20 cellular contexts compared by ENCODE assay signal in genomic region chr3:86949850-86950249, GRCh38. TPM values are rescaled to one million over a fixed set of nuclear protein-coding genes. Genes with fewer than 3 reads are reported as not detected.
DNase-seq lines count a peak whose midpoint lies in the region; ATAC-seq and TF ChIP-seq lines count a peak whose summit lies in the region.
"Had no signal": no experiment of that assay in that cellular context is flagged by ENCODE, and none has a peak within 500 bp of the region (broad histone marks: within the 10 kb centered on the region; RNA-seq: fewer than 3 reads in every experiment).

No MANE protein-coding gene starts in this region.

- peaks cover 3% of the 10 kb centered on the region for H3K36me3 ChIP-seq in IMR-90 (ENCODE audit: control insufficient read depth, insufficient read depth, low read length)
- no peaks in the 10 kb centered on the region for H3K36me3 ChIP-seq in right lobe of liver
- H3K36me3 ChIP-seq: BLaER1 treated with 17β-estradiol and CSF1 and Interleukin-3, amounts not matched to agents 10 nM and 100 nM had no signal

- H3K9ac ChIP-seq in IMR-90 (ENCODE audit: low read depth, low read length), result no peak overlapping the region
- H3K9ac ChIP-seq: BLaER1 treated with 17β-estradiol and CSF1 and Interleukin-3, amounts not matched to agents 10 nM and 100 nM had no signal

- DNase-seq in AG10803 (ENCODE audit: low read depth) (peak; percentile 79), IMR-90 (peak; percentile 80), astrocyte of the hippocampus (ENCODE audit: low read depth, low spot score) (peak; percentile 22), fibroblast of peridontal ligament (ENCODE audit: extremely low read depth) (peak; percentile 60), NCI-H187 treated with DMSO at 0.1 percent for 48 hours (lab: John Stamatoyannopoulos, UW) (no peak), right lobe of liver (no peak)
- DNase-seq: DND-41, MV-4-11, NCI-H1417, NCI-H2029, NCI-H2171, NCI-H446 treated with DMSO at 0.1 percent for 48 hours, NCI-H774, SJCRH30 had no signal

- peak overlapping the region; percentile 59; the same call in 1 of the 2 replicates for H3K18ac ChIP-seq in IMR-90 (ENCODE audit: low read depth, low read length)

- H3K27me3 ChIP-seq in IMR-90 (ENCODE audit: control insufficient read depth, insufficient read depth, low read length) (no peaks in the 10 kb centered on the region), right lobe of liver (no peaks in the 10 kb centered on the region)
- H3K27me3 ChIP-seq: BLaER1 treated with 17β-estradiol and CSF1 and Interleukin-3, amounts not matched to agents 10 nM and 100 nM; SJCRH30 had no signal

- no peak overlapping the region for H3K4ac ChIP-seq in IMR-90 (ENCODE audit: low read depth, low read length)

- peaks cover 13 to 37% of the 10 kb centered on the region in 2 experiments; a peak in 3 of 4 replicates for H3K79me1 ChIP-seq in IMR-90 (ENCODE audit: low read depth in 1 of 2, low read length in 2 of 2)

- BruUV-seq in IMR-90 (replicated peaks; lab: Mats Ljungman, UMichigan), result no TSS peak

- no peak overlapping the region for H3K14ac ChIP-seq in IMR-90 (replicated peaks; ENCODE audit: low read depth, low read length)

- CTCF ChIA-PET in IMR-90 (lab: Yijun Ruan, JAX), result no interaction called here

- no peak overlapping the region for H2AK9ac ChIP-seq in IMR-90 (replicated peaks; ENCODE audit: low read depth, low read length, poor library complexity)

- TF ChIP-seq CTCF in AG10803 (conservative IDR thresholded peaks at IDR 0.05; ENCODE audit: low read length) (no peak), IMR-90 (conservative IDR thresholded peaks at IDR 0.05; ENCODE audit: low read depth, low read length) (no peak), right lobe of liver (IDR thresholded peaks at IDR 0.05) (no peak)

- H3K4me1 ChIP-seq in IMR-90 (ENCODE audit: control insufficient read depth, insufficient read depth, low read length), result peaks cover 15% of the 10 kb centered on the region
- H3K4me1 ChIP-seq in right lobe of liver, result no peaks in the 10 kb centered on the region
- H3K4me1 ChIP-seq: BLaER1 treated with 17β-estradiol and CSF1 and Interleukin-3, amounts not matched to agents 10 nM and 100 nM had no signal

- H3K4me3 ChIP-seq in AG10803 (ENCODE audit: low read length) (no peak overlapping the region), IMR-90 (ENCODE audit: insufficient read depth, low read depth, low read length) (no peak overlapping the region), right lobe of liver (no peak overlapping the region)
- H3K4me3 ChIP-seq: BLaER1 treated with 17β-estradiol and CSF1 and Interleukin-3, amounts not matched to agents 10 nM and 100 nM; SJCRH30 had no signal

- intact Hi-C loops in IMR-90 (cut with micrococcal nuclease), result no loop called here
- intact Hi-C loops in right lobe of liver (cut with DNase I), result no loop called here

- H3K9me1 ChIP-seq in IMR-90 (ENCODE audit: insufficient read depth, low read length), result 0 out of 2 replicates have a peak, but pooled peaks cover 3% of the 10 kb centered on the region

- ATAC-seq in IMR-90 (ENCODE audit: low read depth) (no peak), HG03097 (IDR thresholded peaks at IDR 0.05; ENCODE audit: low FRiP score, unreplicated experiment) (no peak), right lobe of liver (no peak), SK-N-SH treated with all-trans-retinoic acid at 6 μM for 48 hours (no peak)

- H2BK5ac ChIP-seq in IMR-90 (ENCODE audit: low read depth, low read length, poor library complexity, severe bottlenecking), result peak overlapping the region; percentile 55

- no peak for TF ChIP-seq POLR2A in IMR-90 (IDR thresholded peaks at IDR 0.05; ENCODE audit: low read depth, low read length)
- no peak for TF ChIP-seq POLR2A in right lobe of liver (IDR thresholded peaks at IDR 0.05)

- POLR2A ChIA-PET in IMR-90 (lab: Charles Lee; ENCODE audit: unreplicated experiment), result no interaction called here

- no peaks in the 10 kb centered on the region for H3K9me3 ChIP-seq in IMR-90 (ENCODE audit: control insufficient read depth, insufficient read depth, low read length)
- no peaks in the 10 kb centered on the region for H3K9me3 ChIP-seq in right lobe of liver
- H3K9me3 ChIP-seq: BLaER1 treated with 17β-estradiol and CSF1 and Interleukin-3, amounts not matched to agents 10 nM and 100 nM; SJCRH30 had no signal

- H2BK15ac ChIP-seq in IMR-90 (ENCODE audit: low read depth, low read length), result no peak overlapping the region

- no peak overlapping the region for H3K4me2 ChIP-seq in IMR-90 (ENCODE audit: low read depth, low read length)
- H3K4me2 ChIP-seq: BLaER1 treated with 17β-estradiol and CSF1 and Interleukin-3, amounts not matched to agents 10 nM and 100 nM had no signal

- dilution Hi-C loops in IMR-90 (cut with HindIII; ENCODE audit: low sequenced_read_pairs, unreplicated experiment), result no loop called here

- no peak overlapping the region for H2BK120ac ChIP-seq in IMR-90 (ENCODE audit: low read depth, low read length)

- no peak overlapping the region for H3K56ac ChIP-seq in IMR-90 (ENCODE audit: extremely low read depth, insufficient read depth, low read length)

- H2AK5ac ChIP-seq in IMR-90 (ENCODE audit: low read depth, low read length), result no peak overlapping the region

- no peak overlapping the region for H2BK20ac ChIP-seq in IMR-90 (ENCODE audit: low read depth, low read length)

- H4K8ac ChIP-seq in IMR-90 (ENCODE audit: low read depth in 2 of 2, low read length in 2 of 2), result 0 out of 4 replicates have a peak overlapping the region, but pooled peaks of 1 of the 2 experiments have one; percentile 22

- peaks cover 3% of the 10 kb centered on the region; the same call in 1 of the 2 replicates for H4K20me1 ChIP-seq in IMR-90 (ENCODE audit: insufficient read depth, low read length)
- H4K20me1 ChIP-seq: BLaER1 treated with 17β-estradiol and CSF1 and Interleukin-3, amounts not matched to agents 10 nM and 100 nM had no signal

- no peak overlapping the region for H4K91ac ChIP-seq in IMR-90 (ENCODE audit: insufficient read depth, low read depth, low read length)

- no peak overlapping the region for H2AFZ ChIP-seq in IMR-90 (replicated peaks; ENCODE audit: low read length, poor library complexity)

- H4K5ac ChIP-seq in IMR-90 (ENCODE audit: low read depth, low read length), result peak overlapping the region; percentile 47; the same call in 1 of the 2 replicates

- no peak for TF ChIP-seq RAD21 in IMR-90 (IDR thresholded peaks at IDR 0.05; ENCODE audit: low read length)

- in situ Hi-C loops in IMR-90 (cut with MboI; ENCODE audit: low sequenced_read_pairs), result no loop called here

- no peak overlapping the region for H3K23ac ChIP-seq in IMR-90 (ENCODE audit: low read depth, low read length)

- H3K27ac ChIP-seq in IMR-90 (ENCODE audit: insufficient read depth, low read length) (peak overlapping the region; percentile 63; the same call in 1 of the 2 replicates), right lobe of liver (no peak overlapping the region)
- H3K27ac ChIP-seq: BLaER1 treated with 17β-estradiol and CSF1 and Interleukin-3, amounts not matched to agents 10 nM and 100 nM; HL-60; RWPE1; SJCRH30 had no signal

TF ChIP-seq in IMR-90, 13 proteins besides CTCF, POLR2A, EP300 and RAD21:
- TF ChIP-seq RCOR1 (IDR thresholded peaks at IDR 0.05; ENCODE audit: insufficient replicate concordance, low read length), result no peak
- TF ChIP-seq RFX5 (IDR thresholded peaks at IDR 0.05; ENCODE audit: low read depth, low read length), result no peak
- no peak for TF ChIP-seq MAZ (IDR thresholded peaks at IDR 0.05; ENCODE audit: borderline replicate concordance, low read depth, low read length)
- no peak for TF ChIP-seq CEBPB (IDR thresholded peaks at IDR 0.05; ENCODE audit: low read depth, low read length)
- no peak for TF ChIP-seq FOS (IDR thresholded peaks at IDR 0.05; ENCODE audit: low read depth, low read length)
- TF ChIP-seq MXI1 (IDR thresholded peaks at IDR 0.05; ENCODE audit: borderline replicate concordance, low read depth, low read length), result no peak

TF ChIP-seq in SK-N-SH treated with all-trans-retinoic acid at 6 μM for 48 hours, 23 proteins besides CTCF, POLR2A, EP300 and RAD21:
- TF ChIP-seq ISL1 (CRISPR knock-in tag; IDR thresholded peaks at IDR 0.05), result no peak

RNA-seq across cellular contexts. Expression of gene VGLL3, which starts 41.1 kb away (rescaled TPM):
- 96.7 and 97.3 TPM in 2 replicates for total RNA-seq in IMR-90 (2012; rRNA removed)
- polyA plus RNA-seq in IMR-90 (2012; rRNA removed), result 46.2 and 71.4 TPM in 2 replicates
- polyA plus RNA-seq in IMR-90 (2012; cell fraction: cytosol; rRNA removed), result 14.7 and 55.4 TPM in 2 replicates
- 58.3 and 90.7 TPM in 2 replicates for polyA plus RNA-seq in IMR-90 (2012; cell fraction: nucleus; rRNA removed; ENCODE audit: low replicate concordance)
- total RNA-seq in right lobe of liver, result 1 to 10 TPM in 2 of 6 experiments, under 1 TPM in 4; 0.21 to 3.8 (median 0.79) TPM
- total RNA-seq: A172 had no signal

Comparison
In these comparisons a context has a peak if more than half of its experiments do, and no peak if none do; other contexts are left out.
1. DNase-seq: peak in AG10803 (single experiment), IMR-90 (single experiment), astrocyte of the hippocampus (single experiment) and fibroblast of peridontal ligament (single experiment); none in NCI-H187 treated with DMSO at 0.1 percent for 48 hours (single experiment) and right lobe of liver (0 of 3).
2. RNA of gene VGLL3, which starts 41.1 kb away (total RNA-seq): 96.7 to 97.3 TPM in IMR-90; 0.21 to 3.8 TPM in right lobe of liver; every median in the first group is over 10 times any median in the second.